In genomic region chr3:38165722-38166387, GRCh38 we compare ENCODE assay signal across 1 cellular context.
A peak's percentile ranks its signal among the peaks of the same experiment; 100 is the strongest.
TF ChIP-seq lines count a peak whose summit lies in the region.

No MANE protein-coding gene starts in this region.

TF ChIP-seq in HCT116, 20 proteins besides CTCF, POLR2A, EP300 and RAD21 (continued from another document):
- TF ChIP-seq MAX (IDR thresholded peaks at IDR 0.05) (0 out of 2 replicates have a peak, but pooled peaks have one; percentile 15), FOSL1 (IDR thresholded peaks at IDR 0.05; ENCODE audit: low read depth) (no peak), EZH2phosphoT487 (IDR thresholded peaks at IDR 0.05; ENCODE audit: borderline replicate concordance) (no peak), SRF (IDR thresholded peaks at IDR 0.05; ENCODE audit: low read depth) (no peak), ZBTB33 (IDR thresholded peaks at IDR 0.05; ENCODE audit: extremely low read depth, insufficient replicate concordance, low read length) (no peak), CBX3 (IDR thresholded peaks at IDR 0.05; ENCODE audit: low read depth) (no peak)
